In genomic region chr2:55743583-55743982, GRCh38 we compare ENCODE assay signal across 18 cellular contexts. TPM values are rescaled to one million over a fixed set of nuclear protein-coding genes. Genes with fewer than 3 reads are reported as not detected.
DNase-seq lines count a peak whose midpoint lies in the region; ATAC-seq and TF ChIP-seq lines count a peak whose summit lies in the region.
"Had no signal": no experiment of that assay in that cellular context is flagged by ENCODE, and none has a peak within 500 bp of the region (broad histone marks: within the 10 kb centered on the region; RNA-seq: fewer than 3 reads in every experiment).

No MANE protein-coding gene starts in this region.

- DNase-seq in SK-N-SH = no peak
- peak; percentile 50 for DNase-seq in PC-3
- DNase-seq in fibroblast of lung (ENCODE audit: low read depth in 2 of 2) = peak; percentile 22 to 93
- no peak for DNase-seq in D341Med (ENCODE audit: low spot score)
- no peak for DNase-seq in activated CD8-positive, alpha-beta memory T cell treated with anti-CD3 and anti-CD28 coated beads, Interleukin-2, amount 50 U/mL, for 4 hours
- DNase-seq: activated CD4-positive, alpha-beta T cell treated with anti-CD3 and anti-CD28 coated beads for 36 hours; DMS153; NCI-H2029; NK-92 treated with Interleukin-12 subunit alpha and Interleukin-12 subunit beta, amount 100 ng/mL, for 24 hours; pancreas; stimulated activated CD4-positive, alpha-beta T cell treated with anti-CD3 and anti-CD28 coated beads, Interleukin-15, amount 100 ng/mL, for 24 hours had no signal

- ATAC-seq in SK-N-SH treated with all-trans-retinoic acid at 6 μM for 48 hours = no peak; the same call in 2 of the 3 replicates
- no peak for ATAC-seq in PC-3
- no peak for ATAC-seq in HG03097 (IDR thresholded peaks at IDR 0.05; ENCODE audit: low FRiP score, unreplicated experiment)
- no peak for ATAC-seq in GM21360 (IDR thresholded peaks at IDR 0.05; ENCODE audit: unreplicated experiment)
- ATAC-seq: A549; activated CD4-positive, alpha-beta T cell treated with anti-CD3 and anti-CD28 coated beads for 36 hours; K562; pancreas had no signal

- no peaks in the 10 kb centered on the region for H3K9me2 ChIP-seq in SK-N-SH
- no peaks in the 10 kb centered on the region for H3K9me2 ChIP-seq in PC-3 (replicated peaks; ENCODE audit: low read length)

- H3K9ac ChIP-seq in SK-N-SH (no peak overlapping the region), PC-3 (ENCODE audit: low read length) (no peak overlapping the region), fibroblast of lung (ENCODE audit: insufficient read depth, low read length) (no peak overlapping the region)

- H2AFZ ChIP-seq in SK-N-SH (ENCODE audit: low read depth) (no peak overlapping the region), PC-3 (ENCODE audit: low read length) (no peak overlapping the region), fibroblast of lung (ENCODE audit: low read length) (no peak overlapping the region)

- no peak for TF ChIP-seq EP300 in SK-N-SH (IDR thresholded peaks at IDR 0.05; ENCODE audit: borderline replicate concordance in 1 of 2, low read depth in 1 of 2, low read length in 1 of 2)

- 13% methylated on average over 1 of the region's 1 CpG for WGBS in SK-N-SH (ENCODE audit: low lambda C conversion rate)

- H3K36me3 ChIP-seq in SK-N-SH (replicated peaks in 1 of 2; ENCODE audit: control insufficient read depth in 1 of 2, insufficient read depth in 2 of 2, low read length in 1 of 2) (no peaks in the 10 kb centered on the region), PC-3 (ENCODE audit: low read depth, low read length) (no peaks in the 10 kb centered on the region), fibroblast of lung (ENCODE audit: control insufficient read depth, insufficient read depth, low read length) (no peaks in the 10 kb centered on the region)
- H3K36me3 ChIP-seq: cardiac muscle cell, pancreas, tibial nerve had no signal

- H3K27me3 ChIP-seq in SK-N-SH (ENCODE audit: insufficient read depth) (no peaks in the 10 kb centered on the region), PC-3 (ENCODE audit: low read length) (no peaks in the 10 kb centered on the region), fibroblast of lung (ENCODE audit: control insufficient read depth, insufficient read depth, low read length) (no peaks in the 10 kb centered on the region)
- H3K27me3 ChIP-seq: cardiac muscle cell, pancreas, tibial nerve had no signal

- TF ChIP-seq RAD21 in SK-N-SH (IDR thresholded peaks at IDR 0.05; ENCODE audit: low read length) = no peak

- CTCF ChIA-PET in SK-N-SH (lab: Yijun Ruan, JAX) = interaction anchor here (1.7 kb wide), 1 partner anchor 10 kb away, joined by 4 read pairs; no protein-coding TSS in a partner anchor
- CTCF ChIA-PET in PC-3 (lab: Charles Lee) = no interaction called here

- TF ChIP-seq CTCF in SK-N-SH (IDR thresholded peaks at IDR 0.05) (no peak), PC-3 (conservative IDR thresholded peaks at IDR 0.05; ENCODE audit: low read depth, low read length) (no peak), fibroblast of lung (conservative IDR thresholded peaks at IDR 0.05 in 1 of 2, IDR thresholded peaks at IDR 0.05 in 1 of 2; ENCODE audit: low read depth in 1 of 2, low read length in 2 of 2) (no peak)

- intact Hi-C loops in PC-3 (cut with micrococcal nuclease) = no loop called here

- BruUV-seq in PC-3 (replicated peaks; lab: Mats Ljungman, UMichigan) = no TSS peak

- H3K79me2 ChIP-seq in SK-N-SH (ENCODE audit: insufficient read depth) (no peaks in the 10 kb centered on the region), PC-3 (ENCODE audit: low read length) (no peaks in the 10 kb centered on the region), fibroblast of lung (ENCODE audit: control insufficient read depth, insufficient read depth, low read length) (no peaks in the 10 kb centered on the region)

- H3K27ac ChIP-seq in SK-N-SH (ENCODE audit: low read depth in 2 of 2, low read length in 1 of 2) (peak overlapping the region in 1 of 2 experiments; percentile 13; a peak in 1 of 4 replicates), PC-3 (ENCODE audit: low read length) (no peak overlapping the region), fibroblast of lung (ENCODE audit: insufficient read depth, low read length) (no peak overlapping the region)
- H3K27ac ChIP-seq: A549, cardiac muscle cell, pancreas, tibial nerve had no signal

- H3K4me1 ChIP-seq in SK-N-SH (ENCODE audit: control insufficient read depth in 1 of 2, insufficient read depth in 2 of 2, low read depth in 1 of 2, low read length in 1 of 2) = no peaks in the 10 kb centered on the region
- no peaks in the 10 kb centered on the region for H3K4me1 ChIP-seq in PC-3 (ENCODE audit: insufficient read depth, low read length)
- H3K4me1 ChIP-seq in fibroblast of lung (ENCODE audit: control insufficient read depth, extremely low read depth, insufficient read depth, low read length) = no peaks in the 10 kb centered on the region
- H3K4me1 ChIP-seq: A549, pancreas, tibial nerve had no signal

- H3K9me3 ChIP-seq in SK-N-SH (no peaks in the 10 kb centered on the region), PC-3 (ENCODE audit: low read length) (no peaks in the 10 kb centered on the region), fibroblast of lung (ENCODE audit: control insufficient read depth, insufficient read depth, low read depth, low read length) (no peaks in the 10 kb centered on the region)
- H3K9me3 ChIP-seq: A549, pancreas, tibial nerve had no signal

- H4K20me1 ChIP-seq in SK-N-SH (ENCODE audit: insufficient read depth) (no peaks in the 10 kb centered on the region), PC-3 (ENCODE audit: low read length) (no peaks in the 10 kb centered on the region), fibroblast of lung (ENCODE audit: control insufficient read depth, extremely low read depth, insufficient read depth, low read length) (no peaks in the 10 kb centered on the region)

- H3F3A ChIP-seq in SK-N-SH (replicated peaks; ENCODE audit: insufficient read depth) (no peaks in the 10 kb centered on the region), PC-3 (ENCODE audit: low read length, unreplicated experiment) (no peaks in the 10 kb centered on the region)

- no peak overlapping the region for H3K4me2 ChIP-seq in SK-N-SH
- H3K4me2 ChIP-seq in PC-3 (ENCODE audit: low read length) = no peak overlapping the region
- H3K4me2 ChIP-seq in fibroblast of lung (ENCODE audit: extremely low read depth, insufficient read depth, low read length) = no peak overlapping the region
- H3K4me2 ChIP-seq: A549 had no signal

- no peak overlapping the region for H3K4me3 ChIP-seq in SK-N-SH (ENCODE audit: low read depth in 2 of 2, low read length in 1 of 2)
- no peak overlapping the region for H3K4me3 ChIP-seq in PC-3 (ENCODE audit: low read length)
- no peak overlapping the region for H3K4me3 ChIP-seq in fibroblast of lung (replicated peaks in 1 of 4; ENCODE audit: control extremely low read depth in 1 of 4, insufficient read depth in 1 of 4, low read depth in 3 of 4, low read length in 4 of 4)
- H3K4me3 ChIP-seq: A549, cardiac muscle cell, K562, pancreas, tibial nerve had no signal

- POLR2A ChIA-PET in SK-N-SH (lab: Yijun Ruan, JAX) = no interaction called here
- POLR2A ChIA-PET in PC-3 (lab: Charles Lee; ENCODE audit: unreplicated experiment) = no interaction called here

TF ChIP-seq in SK-N-SH, 30 proteins besides CTCF, POLR2A, EP300 and RAD21 (continues in another document):
- TF ChIP-seq JUND (IDR thresholded peaks at IDR 0.05) (peak; percentile 34; the same call in 1 of the 2 replicates), TCF12 (IDR thresholded peaks at IDR 0.05) (peak; percentile 15; the same call in 1 of the 2 replicates), NRF1 (IDR thresholded peaks at IDR 0.05; ENCODE audit: low read depth, low read length) (no peak), MXI1 (IDR thresholded peaks at IDR 0.05; ENCODE audit: low read depth, low read length) (no peak), TEAD4 (IDR thresholded peaks at IDR 0.05; ENCODE audit: borderline replicate concordance, insufficient read depth) (no peak), USF1 (IDR thresholded peaks at IDR 0.05; ENCODE audit: borderline replicate concordance, low read depth) (no peak)

TF ChIP-seq in SK-N-SH treated with all-trans-retinoic acid at 6 μM for 48 hours, 23 proteins besides CTCF, POLR2A, EP300 and RAD21 (continues in another document):
- TF ChIP-seq GLIS3 (CRISPR knock-in tag; IDR thresholded peaks at IDR 0.05) (no peak), TSHZ2 (CRISPR knock-in tag; IDR thresholded peaks at IDR 0.05) (no peak), ZNF565 (CRISPR knock-in tag; conservative IDR thresholded peaks at IDR 0.05; ENCODE audit: low read depth) (no peak), RARB (CRISPR knock-in tag; IDR thresholded peaks at IDR 0.05) (no peak), CSDC2 (CRISPR knock-in tag; IDR thresholded peaks at IDR 0.05) (no peak)

RNA-seq across cellular contexts. Expression of gene PNPT1, which starts 49.9 kb away (rescaled TPM):
- 11.7 and 14.3 TPM in 2 replicates for polyA plus RNA-seq in SK-N-SH (2012; rRNA removed)
- polyA plus RNA-seq in SK-N-SH (2012; cell fraction: cytosol; rRNA removed) = 13.4 and 14.7 TPM in 2 replicates
- polyA plus RNA-seq in SK-N-SH (2012; cell fraction: nucleus; rRNA removed) = 8.9 and 15.5 TPM in 2 replicates
- 38.8 and 43.6 TPM in 2 replicates for total RNA-seq in PC-3 (2014; rRNA removed)
- 14.2 and 20.0 TPM in 2 replicates for total RNA-seq in fibroblast of lung
- polyA plus RNA-seq in fibroblast of lung = 13.1 and 17.9 TPM in 2 replicates
- 8.4 and 12.8 TPM in 2 replicates for polyA plus RNA-seq in fibroblast of lung (2012)
- polyA minus RNA-seq in fibroblast of lung (ENCODE audit: low replicate concordance) = 0.27 and 2.2 TPM in 2 replicates

Comparison
In these comparisons a context has a peak if more than half of its experiments do, and no peak if none do; other contexts are left out.
1. DNase-seq: peak in PC-3 (single experiment) and fibroblast of lung (2 of 2); none in SK-N-SH (single experiment), D341Med (single experiment) and activated CD8-positive, alpha-beta memory T cell treated with anti-CD3 and anti-CD28 coated beads, Interleukin-2, amount 50 U/mL, for 4 hours (single experiment).